In genomic region chr6:31366693-31367470, GRCh38 we compare ENCODE assay signal across 1 cellular context.
TF ChIP-seq lines count a peak whose summit lies in the region.

No MANE protein-coding gene starts in this region.

TF ChIP-seq in HepG2, 621 proteins besides CTCF, POLR2A, EP300 and RAD21 (continued from another document and continues in another):
- TF ChIP-seq ZBTB10 (CRISPR knock-in tag; IDR thresholded peaks at IDR 0.05; ENCODE audit: borderline replicate concordance), result no peak
- TF ChIP-seq ZNF878 (CRISPR knock-in tag; IDR thresholded peaks at IDR 0.05), result no peak
- TF ChIP-seq IRF2 (CRISPR knock-in tag; IDR thresholded peaks at IDR 0.05), result peak; percentile 83
- no peak for TF ChIP-seq RNF219 (CRISPR knock-in tag; IDR thresholded peaks at IDR 0.05)
- no peak for TF ChIP-seq MTF2 (CRISPR knock-in tag; IDR thresholded peaks at IDR 0.05; ENCODE audit: borderline replicate concordance)
- peak; percentile 65; the same call in 1 of the 2 replicates for TF ChIP-seq HINFP (CRISPR knock-in tag; IDR thresholded peaks at IDR 0.05; ENCODE audit: low read depth)
- peak; percentile 41; the same call in 1 of the 2 replicates for TF ChIP-seq NFKB2 (CRISPR knock-in tag; IDR thresholded peaks at IDR 0.05; ENCODE audit: borderline replicate concordance)
- no peak for TF ChIP-seq ZNF564 (CRISPR knock-in tag; IDR thresholded peaks at IDR 0.05)
- no peak for TF ChIP-seq DBP (CRISPR knock-in tag; IDR thresholded peaks at IDR 0.05; ENCODE audit: not compliant biosample characterization)
- TF ChIP-seq MBD4 (IDR thresholded peaks at IDR 0.05; ENCODE audit: borderline replicate concordance, low read length), result no peak
- peak; percentile 99 for TF ChIP-seq STAG1 (CRISPR knock-in tag; IDR thresholded peaks at IDR 0.05)
- TF ChIP-seq PPARG (CRISPR knock-in tag; conservative IDR thresholded peaks at IDR 0.05), result 0 out of 2 replicates have a peak, but pooled peaks have one; percentile 36
- no peak for TF ChIP-seq ZFP36L1 (CRISPR knock-in tag; IDR thresholded peaks at IDR 0.05)
- TF ChIP-seq NR3C1 (CRISPR knock-in tag; IDR thresholded peaks at IDR 0.05), result no peak
- TF ChIP-seq ZNF296 (CRISPR knock-in tag; conservative IDR thresholded peaks at IDR 0.05), result no peak
- TF ChIP-seq FOXK1 (CRISPR knock-in tag; IDR thresholded peaks at IDR 0.05; ENCODE audit: borderline replicate concordance, low read depth), result peak; percentile 38; the same call in 1 of the 2 replicates
- TF ChIP-seq ZBTB8A (CRISPR knock-in tag; IDR thresholded peaks at IDR 0.05; ENCODE audit: borderline replicate concordance, low read depth), result no peak
- TF ChIP-seq HDAC2 (CRISPR knock-in tag; IDR thresholded peaks at IDR 0.05), result peak; percentile 49; the same call in 1 of the 2 replicates
- TF ChIP-seq ZBTB2 (CRISPR knock-in tag; IDR thresholded peaks at IDR 0.05; ENCODE audit: low read depth), result no peak
- no peak for TF ChIP-seq FLYWCH1 (CRISPR knock-in tag; IDR thresholded peaks at IDR 0.05)
- peak; percentile 67 for TF ChIP-seq ZNF350 (CRISPR knock-in tag; IDR thresholded peaks at IDR 0.05; ENCODE audit: borderline replicate concordance, low read depth)
- TF ChIP-seq PRPF4 (IDR thresholded peaks at IDR 0.05; ENCODE audit: low read depth, low read length, poor library complexity, severe bottlenecking), result no peak
- TF ChIP-seq GTF3A (CRISPR knock-in tag; conservative IDR thresholded peaks at IDR 0.05), result no peak
- TF ChIP-seq KLF6 (CRISPR knock-in tag; IDR thresholded peaks at IDR 0.05), result 0 out of 2 replicates have a peak, but pooled peaks have one; percentile 26
- TF ChIP-seq XRCC5 (optimal IDR thresholded peaks at IDR 0.05; ENCODE audit: low read length), result peak; percentile 87
- TF ChIP-seq GATAD1 (CRISPR knock-in tag; IDR thresholded peaks at IDR 0.05), result peak; percentile 65; the same call in 1 of the 2 replicates
- TF ChIP-seq NPAS2 (CRISPR knock-in tag; IDR thresholded peaks at IDR 0.05; ENCODE audit: borderline replicate concordance), result no peak
- TF ChIP-seq ZNF839 (CRISPR knock-in tag; IDR thresholded peaks at IDR 0.05; ENCODE audit: borderline replicate concordance), result peak; percentile 40; the same call in 1 of the 2 replicates
- 0 out of 2 replicates have a peak, but pooled peaks have one; percentile 69 for TF ChIP-seq MTERF4 (CRISPR knock-in tag; IDR thresholded peaks at IDR 0.05)
- TF ChIP-seq BORCS8-MEF2B (CRISPR knock-in tag; IDR thresholded peaks at IDR 0.05), result no peak
- no peak for TF ChIP-seq ZNF317 (CRISPR knock-in tag; IDR thresholded peaks at IDR 0.05)
- peak; percentile 43; the same call in 1 of the 2 replicates for TF ChIP-seq TBX2 (CRISPR knock-in tag; IDR thresholded peaks at IDR 0.05; ENCODE audit: borderline replicate concordance)
- 0 out of 2 replicates have a peak, but pooled peaks have one; percentile 68 for TF ChIP-seq ZBTB4 (CRISPR knock-in tag; IDR thresholded peaks at IDR 0.05; ENCODE audit: borderline replicate concordance)
- no peak for TF ChIP-seq HIC2 (CRISPR knock-in tag; IDR thresholded peaks at IDR 0.05; ENCODE audit: low read depth)
- TF ChIP-seq SAP130 (CRISPR knock-in tag; IDR thresholded peaks at IDR 0.05; ENCODE audit: low read depth), result peak; percentile 60
- 0 out of 2 replicates have a peak, but pooled peaks have one; percentile 57 for TF ChIP-seq ZNF713 (CRISPR knock-in tag; IDR thresholded peaks at IDR 0.05)
- TF ChIP-seq REPIN1 (CRISPR knock-in tag; IDR thresholded peaks at IDR 0.05; ENCODE audit: borderline replicate concordance, low read depth), result 0 out of 2 replicates have a peak, but pooled peaks have one; percentile 26
- TF ChIP-seq MBNL3 (CRISPR knock-in tag; conservative IDR thresholded peaks at IDR 0.05), result no peak
- TF ChIP-seq SNAI1 (CRISPR knock-in tag; IDR thresholded peaks at IDR 0.05; ENCODE audit: borderline replicate concordance), result no peak
- TF ChIP-seq CREM (IDR thresholded peaks at IDR 0.05), result no peak
- no peak for TF ChIP-seq CREM (CRISPR knock-in tag; IDR thresholded peaks at IDR 0.05)
- TF ChIP-seq ZNF543 (CRISPR knock-in tag; IDR thresholded peaks at IDR 0.05), result no peak
- peak; percentile 32; the same call in 1 of the 2 replicates for TF ChIP-seq ATF7-NPFF (CRISPR knock-in tag; IDR thresholded peaks at IDR 0.05; ENCODE audit: low read depth)
- TF ChIP-seq THAP11 (CRISPR knock-in tag; IDR thresholded peaks at IDR 0.05), result peak; percentile 50
- TF ChIP-seq ZSCAN21 (CRISPR knock-in tag; IDR thresholded peaks at IDR 0.05; ENCODE audit: borderline replicate concordance), result peak; percentile 56; the same call in 1 of the 2 replicates
- peak; percentile 92; the same call in 1 of the 2 replicates for TF ChIP-seq ZNF619 (CRISPR knock-in tag; IDR thresholded peaks at IDR 0.05)
- 0 out of 2 replicates have a peak, but pooled peaks have one; percentile 59 for TF ChIP-seq ZNF124 (CRISPR knock-in tag; IDR thresholded peaks at IDR 0.05)
- peak; percentile 70; the same call in 1 of the 2 replicates for TF ChIP-seq IKZF5 (CRISPR knock-in tag; IDR thresholded peaks at IDR 0.05)
- no peak for TF ChIP-seq IRF1 (CRISPR knock-in tag; IDR thresholded peaks at IDR 0.05; ENCODE audit: low read depth)
- TF ChIP-seq ATAD3A (CRISPR knock-in tag; IDR thresholded peaks at IDR 0.05), result 0 out of 2 replicates have a peak, but pooled peaks have one; percentile 56
